ENCODE assay signal across 16 cellular contexts in the genomic region with DNA sequence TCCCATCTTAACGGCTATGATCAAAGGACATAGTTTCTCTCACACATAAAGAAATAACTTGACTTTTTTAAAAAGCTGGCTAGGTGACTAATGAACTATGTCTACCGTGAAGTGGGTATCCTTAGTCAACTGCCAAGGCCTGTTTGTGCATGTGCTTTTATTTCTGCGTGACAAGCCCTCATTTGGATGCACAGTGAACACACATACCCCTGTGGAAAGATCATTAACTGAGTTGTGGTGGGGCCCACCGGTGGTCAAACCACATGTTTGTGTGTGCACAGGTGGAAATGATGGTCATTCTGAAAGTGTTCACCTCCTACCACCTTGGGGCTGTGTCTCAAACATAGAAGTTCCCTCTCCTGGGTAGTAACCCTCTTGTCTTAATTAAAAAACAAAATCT.
DNase-seq lines count a peak whose midpoint lies in the region; ATAC-seq and TF ChIP-seq lines count a peak whose summit lies in the region.
"Had no signal": no experiment of that assay in that cellular context is flagged by ENCODE, and none has a peak within 500 bp of the region (broad histone marks: within the 10 kb centered on the region; RNA-seq: fewer than 3 reads in every experiment).

No MANE protein-coding gene starts in this region.

- H4K20me1 ChIP-seq in mammary epithelial cell (ENCODE audit: insufficient read depth, low read length) = no peaks in the 10 kb centered on the region
- H4K20me1 ChIP-seq: BLaER1 had no signal

- H3K36me3 ChIP-seq in mammary epithelial cell (ENCODE audit: insufficient read depth, low read length) = no peaks in the 10 kb centered on the region
- no peaks in the 10 kb centered on the region for H3K36me3 ChIP-seq in HAP-1 (replicated peaks)
- H3K36me3 ChIP-seq: BLaER1, Peyer's patch, thoracic aorta had no signal

- peak overlapping the region; percentile 88 for H3K27ac ChIP-seq in mammary epithelial cell (ENCODE audit: insufficient read depth, low read depth, low read length)
- H3K27ac ChIP-seq: BLaER1, thoracic aorta had no signal

- intact Hi-C loops in mammary epithelial cell (cut with micrococcal nuclease) = loop anchor here (5.0 kb wide), 1 partner anchor 230 kb away; no protein-coding TSS in a partner anchor

- DNase-seq in mammary epithelial cell (peak; percentile 74), renal cortical epithelial cell (ENCODE audit: low read depth) (peak; percentile 97), HAP-1 (ENCODE audit: low spot score in 2 of 2) (no peak), iPS-NIHi7 (ENCODE audit: extremely low spot score) (no peak)
- no peak for DNase-seq in activated T-cell treated with anti-CD3 and anti-CD28 coated beads, Interleukin-2, amount 50 U/mL, for 48 hours
- DNase-seq: glutamatergic neuron; naive thymus-derived CD4-positive, alpha-beta T cell; NCI-H1436 treated with DMSO at 0.1 percent for 48 hours; NCI-H82; Peyer's patch had no signal

- H2AFZ ChIP-seq in mammary epithelial cell (ENCODE audit: low read depth, low read length) = peak overlapping the region; percentile 29

- in situ Hi-C loops in mammary epithelial cell (cut with MboI; ENCODE audit: low sequenced_read_pairs in 2 of 2) (no loop called here), HAP-1 (cut with MboI; ENCODE audit: low sequenced_read_pairs) (no loop called here)

- no TSS peak for BruUV-seq in mammary epithelial cell (replicated peaks; lab: Mats Ljungman, UMichigan)

- H3K9me3 ChIP-seq in mammary epithelial cell (replicated peaks; ENCODE audit: insufficient read depth, low read length) = no peaks in the 10 kb centered on the region
- H3K9me3 ChIP-seq in HAP-1 = no peaks in the 10 kb centered on the region
- H3K9me3 ChIP-seq: BLaER1, Peyer's patch, thoracic aorta had no signal

- H3K4me2 ChIP-seq in mammary epithelial cell (ENCODE audit: insufficient read depth, low read depth, low read length) = peak overlapping the region; percentile 77
- H3K4me2 ChIP-seq: BLaER1 had no signal

- CTCF ChIA-PET in mammary epithelial cell (lab: Charles Lee; ENCODE audit: low non-redundant PET) = no interaction called here

- TF ChIP-seq CTCF in mammary epithelial cell (conservative IDR thresholded peaks at IDR 0.05 in 1 of 2, IDR thresholded peaks at IDR 0.05 in 1 of 2; ENCODE audit: extremely low read depth in 1 of 2, insufficient read depth in 1 of 2, low read depth in 1 of 2, low read length in 2 of 2) = no peak

- dilution Hi-C loops in mammary epithelial cell (cut with HindIII; ENCODE audit: low sequenced_read_pairs) = no loop called here

- H3K79me2 ChIP-seq in mammary epithelial cell (ENCODE audit: insufficient read depth, low read length) = no peaks in the 10 kb centered on the region

- no peak overlapping the region for H3K9ac ChIP-seq in mammary epithelial cell (ENCODE audit: insufficient read depth, low read length)
- H3K9ac ChIP-seq: BLaER1 had no signal

- ATAC-seq in GM19023 (IDR thresholded peaks at IDR 0.05; ENCODE audit: unreplicated experiment) (peak; percentile 67), HG03135 (IDR thresholded peaks at IDR 0.05; ENCODE audit: unreplicated experiment) (peak; percentile 41)
- ATAC-seq: activated T-helper 17 cell treated with anti-CD3 and anti-CD28 coated beads, Interleukin-2, amount 50 U/mL, for 72 hours; HCT116; naive thymus-derived CD4-positive, alpha-beta T cell had no signal

- H3K4me3 ChIP-seq in mammary epithelial cell (replicated peaks in 1 of 3; ENCODE audit: insufficient read depth in 1 of 3, low read depth in 2 of 3, low read length in 3 of 3) (no peak overlapping the region), HAP-1 (no peak overlapping the region)
- H3K4me3 ChIP-seq: BLaER1, Peyer's patch, thoracic aorta had no signal

- 24% methylated on average over 4 of the region's 4 CpGs for WGBS in mammary epithelial cell (ENCODE audit: low coverage, missing lambda C conversion rate)

- H3K4me1 ChIP-seq in mammary epithelial cell (ENCODE audit: insufficient read depth, low read length) = peaks cover 36% of the 10 kb centered on the region
- H3K4me1 ChIP-seq in HAP-1 = 0 out of 2 replicates have a peak, but pooled peaks cover 3% of the 10 kb centered on the region
- H3K4me1 ChIP-seq: BLaER1, Peyer's patch had no signal

- H3K27me3 ChIP-seq in mammary epithelial cell (ENCODE audit: insufficient read depth, low read length) (no peaks in the 10 kb centered on the region), HAP-1 (ENCODE audit: low read depth) (no peaks in the 10 kb centered on the region)
- H3K27me3 ChIP-seq: BLaER1, Peyer's patch had no signal

Comparison
In these comparisons a context has a peak if more than half of its experiments do, and no peak if none do; other contexts are left out.
1. DNase-seq: peak in mammary epithelial cell (single experiment) and renal cortical epithelial cell (single experiment); none in HAP-1 (0 of 2), iPS-NIHi7 (single experiment) and activated T-cell treated with anti-CD3 and anti-CD28 coated beads, Interleukin-2, amount 50 U/mL, for 48 hours (0 of 2).